Comparison of ENCODE assay signal across 8 cellular contexts in the genomic region with DNA sequence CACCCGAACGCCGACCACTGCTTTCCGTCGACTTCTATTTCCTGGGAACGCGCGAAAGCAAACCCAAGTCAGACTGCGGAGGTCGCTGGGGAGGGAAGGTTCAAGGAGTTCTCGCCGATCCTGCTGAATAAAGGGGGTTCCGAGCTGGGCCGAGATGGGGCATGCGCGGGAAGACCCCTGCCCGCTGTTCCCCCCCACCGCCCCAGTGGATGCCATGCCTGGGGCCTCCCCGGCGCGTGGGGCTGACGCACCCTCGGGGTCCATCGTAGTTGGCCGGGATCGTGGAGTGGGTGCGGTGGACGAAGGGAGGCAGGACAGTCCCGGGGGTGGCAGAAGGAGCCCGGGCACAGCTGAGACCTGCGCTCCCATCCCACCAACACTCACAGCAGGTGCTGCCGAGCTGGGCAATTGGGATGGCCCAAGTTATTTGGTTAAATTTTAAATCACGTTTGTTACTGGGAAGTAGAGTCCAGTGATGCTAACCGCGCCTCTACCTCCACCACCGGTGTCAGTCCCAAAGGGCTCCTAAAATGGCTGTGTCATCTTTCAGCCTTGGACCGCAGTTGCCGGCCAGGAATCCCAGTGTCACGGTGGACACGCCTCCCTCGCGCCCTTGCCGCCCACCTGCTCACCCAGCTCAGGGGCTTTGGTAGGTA. TPM values are rescaled to one million over a fixed set of nuclear protein-coding genes. Genes with fewer than 3 reads are reported as not detected.
DNase-seq lines count a peak whose midpoint lies in the region; ATAC-seq and FAIRE-seq lines count a peak whose summit lies in the region.

No MANE protein-coding gene starts in this region.

- no peaks in the 10 kb centered on the region for H3K27me3 Mint-ChIP-seq in activated CD8-positive, alpha-beta T cell treated with anti-CD3 and anti-CD28 coated beads, Interleukin-2, amount 10 ng/mL, durations not matched to agents 7 days and 5 days (ENCODE audit: low read depth)

- FAIRE-seq in GM19239 (lab: Jason Lieb, UNC): peak; percentile 90

- no peaks in the 10 kb centered on the region for H3K9me3 ChIP-seq in skeletal muscle satellite cell (replicated peaks; ENCODE audit: low read length)

- H3K9me3 Mint-ChIP-seq in activated CD8-positive, alpha-beta T cell treated with anti-CD3 and anti-CD28 coated beads, Interleukin-2, amount 10 ng/mL, durations not matched to agents 7 days and 5 days (ENCODE audit: insufficient read depth): no peaks in the 10 kb centered on the region

- H3K36me3 ChIP-seq in skeletal muscle satellite cell (ENCODE audit: insufficient read depth, low read length): no peaks in the 10 kb centered on the region

- H3K4me2 ChIP-seq in skeletal muscle satellite cell (ENCODE audit: low read length): peak overlapping the region; percentile 97

- H3K9ac ChIP-seq in skeletal muscle satellite cell (ENCODE audit: low read depth, low read length): no peak overlapping the region

- H3K27ac Mint-ChIP-seq in activated CD8-positive, alpha-beta T cell treated with anti-CD3 and anti-CD28 coated beads, Interleukin-2, amount 10 ng/mL, durations not matched to agents 7 days and 5 days: peak overlapping the region; percentile 100

- ATAC-seq in activated CD8-positive, alpha-beta T cell treated with anti-CD3 and anti-CD28 coated beads, Interleukin-2, amount 10 ng/mL, durations not matched to agents 7 days and 5 days: peak; percentile 2

- peaks cover 4% of the 10 kb centered on the region for H3K4me1 ChIP-seq in skeletal muscle satellite cell (ENCODE audit: control insufficient read depth, insufficient read depth, low read length)

- H3K4me3 ChIP-seq in skeletal muscle satellite cell (ENCODE audit: low read length): peak overlapping the region; percentile 71

- CTCF ChIA-PET in activated CD8-positive, alpha-beta T cell treated with anti-CD3 and anti-CD28 coated beads, Interleukin-2, amount 10 ng/mL, durations not matched to agents 7 days and 5 days (lab: Charles Lee): interaction anchor here (1.1 to 1.9 kb wide), 2 partner anchors 15 to 143 kb away, joined by 4 to 8 read pairs; no protein-coding TSS in a partner anchor

- peaks cover 33% of the 10 kb centered on the region for H3K27me3 ChIP-seq in skeletal muscle satellite cell (ENCODE audit: control insufficient read depth, insufficient read depth, low read length)

- peaks cover 81% of the 10 kb centered on the region for H3K4me1 Mint-ChIP-seq in activated CD8-positive, alpha-beta T cell treated with anti-CD3 and anti-CD28 coated beads, Interleukin-2, amount 10 ng/mL, durations not matched to agents 7 days and 5 days (ENCODE audit: low read depth)

- H3K4me3 Mint-ChIP-seq in activated CD8-positive, alpha-beta T cell treated with anti-CD3 and anti-CD28 coated beads, Interleukin-2, amount 10 ng/mL, durations not matched to agents 7 days and 5 days: peak overlapping the region; percentile 94

- POLR2A ChIA-PET in activated CD8-positive, alpha-beta T cell treated with anti-CD3 and anti-CD28 coated beads, Interleukin-2, amount 10 ng/mL, durations not matched to agents 7 days and 5 days (lab: Charles Lee): interaction anchor here (0.7 to 10.3 kb wide), 11 partner anchors 8 to 144 kb away, joined by 3 to 178 read pairs (median 6); a partner anchor contains a TSS

- H3K36me3 Mint-ChIP-seq in activated CD8-positive, alpha-beta T cell treated with anti-CD3 and anti-CD28 coated beads, Interleukin-2, amount 10 ng/mL, durations not matched to agents 7 days and 5 days (ENCODE audit: low read depth): peaks cover 80% of the 10 kb centered on the region

- DNase-seq in GM19239 (ENCODE audit: insufficient read length, low spot score): no peak
- DNase-seq in activated CD8-positive, alpha-beta T cell treated with anti-CD3 and anti-CD28 coated beads, Interleukin-2, amount 10 ng/mL, durations not matched to agents 7 days and 5 days: no peak
- peak; percentile 27 for DNase-seq in hepatic stellate cell (ENCODE audit: low spot score)
- DNase-seq in NCI-H345 treated with DMSO at 0.1 percent for 48 hours (lab: John Stamatoyannopoulos, UW; ENCODE audit: unreplicated experiment): no peak
- no peak for DNase-seq in LoVo (ENCODE audit: low spot score)
- DNase-seq in H4 (ENCODE audit: low spot score): no peak
- DNase-seq in amygdala (lab: John Stamatoyannopoulos, UW): no peak

RNA-seq across cellular contexts. Expression of a gene that starts 0.7 kb away (rescaled TPM):
- 100 to 1,000 TPM; 563 to 584 TPM for total RNA-seq in activated CD8-positive, alpha-beta T cell treated with anti-CD3 and anti-CD28 coated beads, Interleukin-2, amount 10 ng/mL, durations not matched to agents 7 days and 5 days
- 1.7 and 2.3 TPM in 2 replicates for total RNA-seq in skeletal muscle satellite cell (2012; rRNA removed)
- 38.8 and 39.6 TPM in 2 replicates for total RNA-seq in H4 (2014; rRNA removed; shearing (Covaris generic))

Comparison
In these comparisons a context has a peak if more than half of its experiments do, and no peak if none do; other contexts are left out.
1. RNA of a gene that starts 0.7 kb away (total RNA-seq): 563 to 584 TPM in activated CD8-positive, alpha-beta T cell treated with anti-CD3 and anti-CD28 coated beads, Interleukin-2, amount 10 ng/mL, durations not matched to agents 7 days and 5 days; 38.8 to 39.6 TPM in H4; every median in the first group is over 10 times any median in the second.